Comparison of ENCODE assay signal across 9 cellular contexts in genomic region chr5:175746851-175747250, GRCh38.
DNase-seq lines count a peak whose midpoint lies in the region; ATAC-seq and FAIRE-seq lines count a peak whose summit lies in the region.
"Had no signal": no experiment of that assay in that cellular context is flagged by ENCODE, and none has a peak within 500 bp of the region (broad histone marks: within the 10 kb centered on the region; RNA-seq: fewer than 3 reads in every experiment).

No MANE protein-coding gene starts in this region.

- no peaks in the 10 kb centered on the region for H3K9me3 ChIP-seq in small intestine (ENCODE audit: control insufficient read depth, low read depth)

- ATAC-seq in esophagus mucosa = peak; percentile 59
- ATAC-seq in GM18867 (IDR thresholded peaks at IDR 0.05; ENCODE audit: unreplicated experiment) = no peak

- DNase-seq in NCI-H2227 (lab: John Stamatoyannopoulos, UW; ENCODE audit: unreplicated experiment) = peak; percentile 21
- DNase-seq in NCI-H2227 treated with DMSO at 0.1 percent for 48 hours (lab: John Stamatoyannopoulos, UW) = no peak
- peak; percentile 3 for DNase-seq in NCI-H774 (lab: John Stamatoyannopoulos, UW)
- peak; percentile 39 for DNase-seq in small intestine
- DNase-seq in T-helper 2 cell treated with Interferon-gamma antibody and Interleukin-4, amounts not matched to agents 5 μg/mL and 100 μg/mL, for 36 hours (ENCODE audit: low spot score) = no peak
- no peak for DNase-seq in activated T-helper 1 cell treated with anti-CD3 and anti-CD28 coated beads, Interleukin-12 subunit alpha, Interleukin-12 subunit beta, Interleukin-2, Interleukin-4 antibody, amounts not matched to agents 30 ng/mL and 10 ng/mL and 1 ng/mL, durations not matched to agents 14 hours and 24 hours and 36 hours (ENCODE audit: low spot score)
- DNase-seq: activated naive CD4-positive, alpha-beta T cell had no signal

- no peaks in the 10 kb centered on the region for H3K9me3 Mint-ChIP-seq in T-helper 2 cell treated with Interferon-gamma antibody and Interleukin-4, amounts not matched to agents 5 μg/mL and 100 μg/mL, for 36 hours
- H3K9me3 Mint-ChIP-seq in activated T-helper 1 cell treated with anti-CD3 and anti-CD28 coated beads, Interleukin-12 subunit alpha, Interleukin-12 subunit beta, Interleukin-2, Interleukin-4 antibody, amounts not matched to agents 30 ng/mL and 10 ng/mL and 1 ng/mL, durations not matched to agents 14 hours and 24 hours and 36 hours = no peaks in the 10 kb centered on the region

- H3K4me3 ChIP-seq in small intestine (ENCODE audit: low read depth in 1 of 2, low read length in 2 of 2) = no peak overlapping the region

- no peaks in the 10 kb centered on the region for H3K4me1 ChIP-seq in small intestine (ENCODE audit: control insufficient read depth in 2 of 2, insufficient read depth in 1 of 2, low read depth in 1 of 2, low read length in 1 of 2)

- no peaks in the 10 kb centered on the region for H3K36me3 ChIP-seq in small intestine (ENCODE audit: control insufficient read depth in 2 of 2, insufficient read depth in 2 of 2, low read length in 2 of 2)

- peaks cover 0 to 3% of the 10 kb centered on the region in 2 donors for H3K27me3 ChIP-seq in small intestine (ENCODE audit: control insufficient read depth in 2 of 2, insufficient read depth in 2 of 2, low read length in 2 of 2)

- no peak overlapping the region for H3K4me3 Mint-ChIP-seq in T-helper 2 cell treated with Interferon-gamma antibody and Interleukin-4, amounts not matched to agents 5 μg/mL and 100 μg/mL, for 36 hours
- no peak overlapping the region for H3K4me3 Mint-ChIP-seq in activated T-helper 1 cell treated with anti-CD3 and anti-CD28 coated beads, Interleukin-12 subunit alpha, Interleukin-12 subunit beta, Interleukin-2, Interleukin-4 antibody, amounts not matched to agents 30 ng/mL and 10 ng/mL and 1 ng/mL, durations not matched to agents 14 hours and 24 hours and 36 hours

- WGBS in small intestine, 3 donors = 29 to 35% (median 32%) methylated on average over 2 of the region's 2 CpGs

- peaks cover 13% of the 10 kb centered on the region for H3K27me3 Mint-ChIP-seq in T-helper 2 cell treated with Interferon-gamma antibody and Interleukin-4, amounts not matched to agents 5 μg/mL and 100 μg/mL, for 36 hours (ENCODE audit: low read depth)
- peaks cover 28% of the 10 kb centered on the region for H3K27me3 Mint-ChIP-seq in activated T-helper 1 cell treated with anti-CD3 and anti-CD28 coated beads, Interleukin-12 subunit alpha, Interleukin-12 subunit beta, Interleukin-2, Interleukin-4 antibody, amounts not matched to agents 30 ng/mL and 10 ng/mL and 1 ng/mL, durations not matched to agents 14 hours and 24 hours and 36 hours (ENCODE audit: insufficient read depth)

- H3K27ac ChIP-seq in small intestine (ENCODE audit: low read depth in 1 of 2, low read length in 1 of 2) = no peak overlapping the region

- intact Hi-C loops in activated T-helper 1 cell treated with anti-CD3 and anti-CD28 coated beads, Interleukin-12 subunit alpha, Interleukin-12 subunit beta, Interleukin-2, Interleukin-4 antibody, amounts not matched to agents 30 ng/mL and 10 ng/mL and 1 ng/mL, durations not matched to agents 14 hours and 24 hours and 36 hours (cut with micrococcal nuclease) = no loop called here

- H3K4me1 Mint-ChIP-seq in T-helper 2 cell treated with Interferon-gamma antibody and Interleukin-4, amounts not matched to agents 5 μg/mL and 100 μg/mL, for 36 hours (ENCODE audit: low read depth) = peaks cover 4% of the 10 kb centered on the region
- peaks cover 6% of the 10 kb centered on the region for H3K4me1 Mint-ChIP-seq in activated T-helper 1 cell treated with anti-CD3 and anti-CD28 coated beads, Interleukin-12 subunit alpha, Interleukin-12 subunit beta, Interleukin-2, Interleukin-4 antibody, amounts not matched to agents 30 ng/mL and 10 ng/mL and 1 ng/mL, durations not matched to agents 14 hours and 24 hours and 36 hours (ENCODE audit: low read depth)

- FAIRE-seq in small intestine (lab: Jason Lieb, UNC) = no peak

- H3K36me3 Mint-ChIP-seq in T-helper 2 cell treated with Interferon-gamma antibody and Interleukin-4, amounts not matched to agents 5 μg/mL and 100 μg/mL, for 36 hours (ENCODE audit: low read depth) = no peaks in the 10 kb centered on the region
- no peaks in the 10 kb centered on the region for H3K36me3 Mint-ChIP-seq in activated T-helper 1 cell treated with anti-CD3 and anti-CD28 coated beads, Interleukin-12 subunit alpha, Interleukin-12 subunit beta, Interleukin-2, Interleukin-4 antibody, amounts not matched to agents 30 ng/mL and 10 ng/mL and 1 ng/mL, durations not matched to agents 14 hours and 24 hours and 36 hours (ENCODE audit: low read depth)

- no peak overlapping the region for H3K27ac Mint-ChIP-seq in T-helper 2 cell treated with Interferon-gamma antibody and Interleukin-4, amounts not matched to agents 5 μg/mL and 100 μg/mL, for 36 hours
- H3K27ac Mint-ChIP-seq in activated T-helper 1 cell treated with anti-CD3 and anti-CD28 coated beads, Interleukin-12 subunit alpha, Interleukin-12 subunit beta, Interleukin-2, Interleukin-4 antibody, amounts not matched to agents 30 ng/mL and 10 ng/mL and 1 ng/mL, durations not matched to agents 14 hours and 24 hours and 36 hours = no peak overlapping the region

Comparison
In these comparisons a context has a peak if more than half of its experiments do, and no peak if none do; other contexts are left out.
1. DNase-seq: peak in NCI-H2227 (single experiment), NCI-H774 (single experiment) and small intestine (single experiment); none in NCI-H2227 treated with DMSO at 0.1 percent for 48 hours (single experiment), T-helper 2 cell treated with Interferon-gamma antibody and Interleukin-4, amounts not matched to agents 5 μg/mL and 100 μg/mL, for 36 hours (single experiment) and activated T-helper 1 cell treated with anti-CD3 and anti-CD28 coated beads, Interleukin-12 subunit alpha, Interleukin-12 subunit beta, Interleukin-2, Interleukin-4 antibody, amounts not matched to agents 30 ng/mL and 10 ng/mL and 1 ng/mL, durations not matched to agents 14 hours and 24 hours and 36 hours (single experiment).